ENCODE assay signal across 13 cellular contexts in the genomic region with DNA sequence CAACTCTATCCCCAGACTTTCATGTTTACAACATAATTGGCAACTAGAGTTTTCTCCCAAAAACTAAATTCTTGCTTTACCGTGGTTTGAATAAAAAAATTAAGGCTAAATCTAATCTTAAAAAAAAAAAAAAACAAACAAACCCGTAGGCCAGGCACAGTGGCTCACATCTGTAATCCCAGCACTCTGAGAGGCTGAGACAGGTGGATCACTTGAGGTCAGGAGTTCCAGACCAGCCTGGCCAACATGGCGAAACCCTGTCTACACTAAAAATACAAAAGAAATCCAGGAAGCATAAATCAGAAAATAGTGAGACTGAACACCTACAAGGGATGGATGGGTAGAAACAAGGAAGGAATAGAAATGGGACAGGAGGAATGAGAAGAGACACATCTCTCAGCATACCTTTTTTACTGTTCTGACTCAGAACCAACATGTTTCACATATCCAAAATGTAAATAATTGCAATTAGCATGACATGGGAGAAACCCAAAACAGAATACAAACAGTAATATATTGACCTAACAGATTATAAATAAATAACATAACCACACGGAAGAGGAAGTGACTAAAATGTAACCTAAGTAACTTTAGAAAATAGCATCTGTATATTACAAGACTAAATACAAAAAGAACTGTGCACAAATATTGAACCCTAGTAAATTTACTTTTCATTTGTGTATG. TPM values are rescaled to one million over a fixed set of nuclear protein-coding genes. Genes with fewer than 3 reads are reported as not detected.
DNase-seq lines count a peak whose midpoint lies in the region; ATAC-seq and TF ChIP-seq lines count a peak whose summit lies in the region.
"Had no signal": no experiment of that assay in that cellular context is flagged by ENCODE, and none has a peak within 500 bp of the region (broad histone marks: within the 10 kb centered on the region; RNA-seq: fewer than 3 reads in every experiment).

No MANE protein-coding gene starts in this region.

- H3K36me3 ChIP-seq in CD8-positive, alpha-beta memory T cell (ENCODE audit: insufficient read depth, low read length), result no peaks in the 10 kb centered on the region
- no peaks in the 10 kb centered on the region for H3K36me3 ChIP-seq in hepatocyte (replicated peaks; ENCODE audit: insufficient read depth, low read depth)

- H3K27me3 Mint-ChIP-seq in CD8-positive, alpha-beta memory T cell, result no peaks in the 10 kb centered on the region

- no peaks in the 10 kb centered on the region for H3K9me2 ChIP-seq in hepatocyte (replicated peaks; ENCODE audit: insufficient read depth)

- no peak for TF ChIP-seq CTCF in hepatocyte (IDR thresholded peaks at IDR 0.05; ENCODE audit: poor library complexity)

- H3K4me3 ChIP-seq in CD8-positive, alpha-beta memory T cell (ENCODE audit: low read length), result no peak overlapping the region
- H3K4me3 ChIP-seq in hepatocyte, result no peak overlapping the region

- H3K27ac Mint-ChIP-seq in CD8-positive, alpha-beta memory T cell, result peak overlapping the region in 7 of 8 donors; percentile 51 to 91 (median 77)

- H3K27ac ChIP-seq in CD8-positive, alpha-beta memory T cell (ENCODE audit: low read depth, low read length), result no peak overlapping the region
- H3K27ac ChIP-seq in hepatocyte, result no peak overlapping the region

- H4K20me1 ChIP-seq in hepatocyte (ENCODE audit: insufficient read depth, poor library complexity, severe bottlenecking), result no peaks in the 10 kb centered on the region

- H3K4me2 ChIP-seq in hepatocyte, result no peak overlapping the region

- peak overlapping the region in 6 of 7 donors; percentile 33 to 59 (median 42) for H3K4me3 Mint-ChIP-seq in CD8-positive, alpha-beta memory T cell

- no peaks in the 10 kb centered on the region for H3K9me3 ChIP-seq in CD8-positive, alpha-beta memory T cell (ENCODE audit: low read length)
- H3K9me3 ChIP-seq in hepatocyte (ENCODE audit: low read depth), result no peaks in the 10 kb centered on the region

- no peaks in the 10 kb centered on the region for H3K9me3 Mint-ChIP-seq in CD8-positive, alpha-beta memory T cell

- WGBS in hepatocyte (ENCODE audit: low lambda C conversion rate, missing lambda C conversion rate), result 82% methylated on average over 4 of the region's 4 CpGs

- H3K36me3 Mint-ChIP-seq in CD8-positive, alpha-beta memory T cell, result peaks cover 0 to 55% (median 19%) of the 10 kb centered on the region in 3 donors

- CTCF ChIA-PET in CD8-positive, alpha-beta memory T cell (lab: Charles Lee), result interaction anchor here (1.0 to 1.4 kb wide), 2 partner anchors 45 to 64 kb away, joined by 3 to 5 read pairs; no protein-coding TSS in a partner anchor

- H3K4me1 ChIP-seq in CD8-positive, alpha-beta memory T cell (ENCODE audit: insufficient read depth, low read length), result peaks cover 98% of the 10 kb centered on the region
- H3K4me1 ChIP-seq in hepatocyte (ENCODE audit: insufficient read depth), result no peaks in the 10 kb centered on the region

- H3K79me2 ChIP-seq in hepatocyte, result peaks cover 29% of the 10 kb centered on the region

- no peak overlapping the region for H2AFZ ChIP-seq in hepatocyte

- H3K4me1 Mint-ChIP-seq in CD8-positive, alpha-beta memory T cell, result peaks cover 85 to 98% (median 98%) of the 10 kb centered on the region in 3 donors

- DNase-seq in CD8-positive, alpha-beta memory T cell, result no peak
- no peak for DNase-seq in hepatocyte (ENCODE audit: low spot score)
- no peak for DNase-seq in ureter (ENCODE audit: low spot score)
- no peak for DNase-seq in OCI-M2 (lab: John Stamatoyannopoulos, UW; ENCODE audit: unreplicated experiment)
- no peak for DNase-seq in nucleus accumbens (lab: John Stamatoyannopoulos, UW)
- DNase-seq: foreskin fibroblast, IMR-90, left colon, NCI-H345 had no signal

- no peaks in the 10 kb centered on the region for H3K27me3 ChIP-seq in CD8-positive, alpha-beta memory T cell (ENCODE audit: insufficient read depth, low read length, poor library complexity, severe bottlenecking)
- H3K27me3 ChIP-seq in hepatocyte, result no peaks in the 10 kb centered on the region

- POLR2A ChIA-PET in CD8-positive, alpha-beta memory T cell (lab: Charles Lee), result interaction anchor here (0.5 kb wide), 1 partner anchor 106 kb away, joined by 6 read pairs; no protein-coding TSS in a partner anchor

- ATAC-seq in GM18909 (IDR thresholded peaks at IDR 0.05; ENCODE audit: poor library complexity, unreplicated experiment), result peak; percentile 77
- peak; percentile 77 for ATAC-seq in HG02763 (IDR thresholded peaks at IDR 0.05; ENCODE audit: unreplicated experiment)
- peak; percentile 82 for ATAC-seq in HG03565 (IDR thresholded peaks at IDR 0.05; ENCODE audit: unreplicated experiment)
- ATAC-seq: left colon had no signal

RNA-seq across cellular contexts. Expression of a gene that starts 17.5 kb away (rescaled TPM):
- total RNA-seq in CD8-positive, alpha-beta memory T cell, result 10 to 100 TPM; 65.2 to 66.8 TPM
- polyA plus RNA-seq in CD8-positive, alpha-beta memory T cell, result 211 TPM
- total RNA-seq in hepatocyte (21.6 and 22.2 TPM in 2 replicates), ureter (63.8 TPM)
- 10.1 and 10.5 TPM in 2 replicates for polyA plus RNA-seq in hepatocyte
- polyA plus RNA-seq: BJ, IMR-90 had no signal
